ENCODE assay signal across 1 cellular context in genomic region chr10:110634527-110635209, GRCh38.
TF ChIP-seq lines count a peak whose summit lies in the region.

No MANE protein-coding gene starts in this region.

TF ChIP-seq in HEK293, 187 proteins besides CTCF, POLR2A, EP300 and RAD21 (continued from another document and continues in another):
- TF ChIP-seq KLF17 (tag by site-specific recombination; IDR thresholded peaks at IDR 0.05) = no peak
- TF ChIP-seq PBX3 (CRISPR knock-in tag; IDR thresholded peaks at IDR 0.05) = no peak
- no peak for TF ChIP-seq ZNF549 (tag by site-specific recombination; IDR thresholded peaks at IDR 0.05)
- TF ChIP-seq ZNF366 (tag by site-specific recombination; conservative IDR thresholded peaks at IDR 0.05) = peak; percentile 55; the same call in 1 of the 2 replicates
- no peak for TF ChIP-seq ZNF660 (tag by site-specific recombination; IDR thresholded peaks at IDR 0.05)
- no peak for TF ChIP-seq BCL11B (tag by site-specific recombination; IDR thresholded peaks at IDR 0.05; ENCODE audit: low read depth)
- TF ChIP-seq BCL6B (tag by site-specific recombination; IDR thresholded peaks at IDR 0.05) = no peak
- no peak for TF ChIP-seq MYNN (tag by site-specific recombination; IDR thresholded peaks at IDR 0.05; ENCODE audit: borderline replicate concordance)
- 0 out of 2 replicates have a peak, but pooled peaks have one; percentile 34 for TF ChIP-seq ZSCAN30 (tag by site-specific recombination; IDR thresholded peaks at IDR 0.05)
- peak; percentile 39; the same call in 1 of the 2 replicates for TF ChIP-seq ZEB2 (tag by site-specific recombination; IDR thresholded peaks at IDR 0.05)
- TF ChIP-seq ZNF175 (tag by site-specific recombination; IDR thresholded peaks at IDR 0.05) = no peak
- peak; percentile 51; the same call in 1 of the 2 replicates for TF ChIP-seq TCF7L2 (IDR thresholded peaks at IDR 0.05; ENCODE audit: borderline replicate concordance, low read depth, low read length)
- TF ChIP-seq YY2 (tag by site-specific recombination; IDR thresholded peaks at IDR 0.05) = no peak
- TF ChIP-seq ZNF24 (tag by site-specific recombination; IDR thresholded peaks at IDR 0.05) = 0 out of 2 replicates have a peak, but pooled peaks have one; percentile 18
- TF ChIP-seq GLIS1 (tag by site-specific recombination; IDR thresholded peaks at IDR 0.05) = 0 out of 2 replicates have a peak, but pooled peaks have one; percentile 26
- TF ChIP-seq ZNF692 (tag by site-specific recombination; IDR thresholded peaks at IDR 0.05) = peak; percentile 46; the same call in 1 of the 2 replicates
- TF ChIP-seq ZNF585B (tag by site-specific recombination; IDR thresholded peaks at IDR 0.05) = no peak
- no peak for TF ChIP-seq ZNF280D (tag by site-specific recombination; IDR thresholded peaks at IDR 0.05)
- no peak; the same call in 1 of the 2 replicates for TF ChIP-seq ZNF449 (tag by site-specific recombination; IDR thresholded peaks at IDR 0.05)
- TF ChIP-seq ZNF140 (tag by site-specific recombination; IDR thresholded peaks at IDR 0.05) = no peak
- TF ChIP-seq ZNF645 (tag by site-specific recombination; IDR thresholded peaks at IDR 0.05) = no peak
- no peak; the same call in 1 of the 2 replicates for TF ChIP-seq HIC1 (tag by site-specific recombination; IDR thresholded peaks at IDR 0.05)
- TF ChIP-seq ZNF146 (tag by site-specific recombination; IDR thresholded peaks at IDR 0.05) = no peak
- TF ChIP-seq ZBTB17 (tag by site-specific recombination; IDR thresholded peaks at IDR 0.05) = peak; percentile 78
- peak; percentile 89 for TF ChIP-seq ZBTB48 (tag by site-specific recombination; IDR thresholded peaks at IDR 0.05)
- peak; percentile 60; the same call in 1 of the 2 replicates for TF ChIP-seq SP7 (tag by site-specific recombination; IDR thresholded peaks at IDR 0.05)
- no peak for TF ChIP-seq KLF8 (tag by site-specific recombination; IDR thresholded peaks at IDR 0.05)
- peak; percentile 69; the same call in 1 of the 2 replicates for TF ChIP-seq ZNF843 (tag by site-specific recombination; IDR thresholded peaks at IDR 0.05)
- TF ChIP-seq ZXDB (tag by site-specific recombination; IDR thresholded peaks at IDR 0.05) = peak; percentile 86
- peak; percentile 40; the same call in 1 of the 2 replicates for TF ChIP-seq ZNF423 (tag by site-specific recombination; IDR thresholded peaks at IDR 0.05)
- TF ChIP-seq ZNF16 (tag by site-specific recombination; IDR thresholded peaks at IDR 0.05; ENCODE audit: low read depth) = no peak
- TF ChIP-seq ZNF626 (tag by site-specific recombination; IDR thresholded peaks at IDR 0.05) = no peak
- peak; percentile 61; the same call in 1 of the 2 replicates for TF ChIP-seq ZNF600 (tag by site-specific recombination; IDR thresholded peaks at IDR 0.05)
- no peak for TF ChIP-seq ZFP37 (tag by site-specific recombination; IDR thresholded peaks at IDR 0.05)
- TF ChIP-seq ZNF521 (tag by site-specific recombination; IDR thresholded peaks at IDR 0.05) = no peak
- TF ChIP-seq ZNF580 (tag by site-specific recombination; IDR thresholded peaks at IDR 0.05) = peak; percentile 45; the same call in 1 of the 2 replicates
- peak; percentile 61 for TF ChIP-seq ZNF341 (tag by site-specific recombination; IDR thresholded peaks at IDR 0.05; ENCODE audit: low read depth)
- peak; percentile 66 for TF ChIP-seq ZBTB11 (tag by site-specific recombination; conservative IDR thresholded peaks at IDR 0.05; ENCODE audit: low read depth)
- TF ChIP-seq ZNF391 (tag by site-specific recombination; IDR thresholded peaks at IDR 0.05; ENCODE audit: borderline replicate concordance, low read depth) = no peak
- TF ChIP-seq ZNF18 (tag by site-specific recombination; IDR thresholded peaks at IDR 0.05) = peak; percentile 95
